Comparison of ENCODE assay signal across 12 cellular contexts in the genomic region with DNA sequence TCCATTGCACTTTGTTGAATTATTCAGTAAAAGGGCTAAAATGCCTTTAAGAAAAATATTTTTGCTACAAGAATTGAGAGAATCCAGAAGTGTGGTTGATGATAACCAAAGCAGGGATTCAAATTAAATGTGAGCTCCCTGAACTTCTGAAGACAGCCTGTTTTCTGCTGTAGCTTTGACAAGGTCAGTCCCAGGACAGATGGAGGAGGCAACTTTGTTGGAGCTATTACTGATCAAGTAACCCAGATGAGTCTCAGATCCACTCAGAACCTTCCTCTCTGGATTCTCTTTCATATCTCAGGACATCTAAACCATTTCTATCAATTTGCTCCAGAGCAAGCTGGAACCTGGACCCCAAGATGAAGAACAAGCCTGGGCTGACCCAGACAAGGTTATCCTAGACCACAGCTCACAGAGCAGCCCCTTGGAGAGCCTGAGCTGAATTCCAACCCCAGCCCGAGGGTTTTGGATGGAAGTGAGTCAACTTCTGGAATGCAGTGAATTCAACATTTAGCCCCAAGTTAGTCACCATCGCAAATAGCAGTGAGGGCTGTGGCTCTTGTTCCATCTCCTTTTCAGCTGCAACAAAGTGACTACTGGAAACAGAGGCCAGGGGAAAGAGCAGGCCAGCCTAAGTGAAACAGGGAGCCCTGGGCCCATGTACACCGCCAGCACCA.
DNase-seq lines count a peak whose midpoint lies in the region; ATAC-seq, FAIRE-seq and TF ChIP-seq lines count a peak whose summit lies in the region.
"Had no signal": no experiment of that assay in that cellular context is flagged by ENCODE, and none has a peak within 500 bp of the region (broad histone marks: within the 10 kb centered on the region; RNA-seq: fewer than 3 reads in every experiment).

No MANE protein-coding gene starts in this region.

- H3K4me3 ChIP-seq in BJ (ENCODE audit: low read depth, low read length), result no peak overlapping the region
- H3K4me3 ChIP-seq in PC-3 (ENCODE audit: low read length), result no peak overlapping the region
- H3K4me3 ChIP-seq: dorsolateral prefrontal cortex had no signal

- peak; percentile 77 for ATAC-seq in PC-3
- ATAC-seq in stimulated activated memory B cell treated with anti-CD40 and anti-IgM and Interleukin-4, amounts not matched to agents 10 μg/mL and 1 μg/mL and 100 μg/mL, for 72 hours, result no peak
- ATAC-seq: activated CD4-positive, alpha-beta T cell treated with anti-CD3 and anti-CD28 coated beads for 36 hours had no signal

- peak overlapping the region; percentile 14 for H3K27ac Mint-ChIP-seq in mesothelial cell of epicardium
- no peak overlapping the region for H3K27ac Mint-ChIP-seq in stimulated activated memory B cell treated with anti-CD40 and anti-IgM and Interleukin-4, amounts not matched to agents 10 μg/mL and 1 μg/mL and 100 μg/mL, for 72 hours
- H3K27ac Mint-ChIP-seq: activated CD4-positive, alpha-beta T cell treated with anti-CD3 and anti-CD28 coated beads for 36 hours had no signal

- peak; percentile 92 for FAIRE-seq in endometrium (lab: Jason Lieb, UNC)

- TSS peak; percentile 43 for BruUV-seq in PC-3 (replicated peaks; lab: Mats Ljungman, UMichigan)

- H3K79me2 ChIP-seq in PC-3 (ENCODE audit: low read length), result no peaks in the 10 kb centered on the region

- H3K27me3 Mint-ChIP-seq in mesothelial cell of epicardium (ENCODE audit: low read depth), result no peaks in the 10 kb centered on the region
- no peaks in the 10 kb centered on the region for H3K27me3 Mint-ChIP-seq in stimulated activated memory B cell treated with anti-CD40 and anti-IgM and Interleukin-4, amounts not matched to agents 10 μg/mL and 1 μg/mL and 100 μg/mL, for 72 hours

- CTCF ChIA-PET in BJ (lab: Yijun Ruan, JAX) (interaction anchor here (0.6 to 1.5 kb wide), 4 partner anchors 74 to 729 kb away, joined by 3 read pairs; no protein-coding TSS in a partner anchor), PC-3 (lab: Charles Lee) (interaction anchor here (0.8 kb wide), 1 partner anchor 104 kb away, joined by 7 read pairs; no protein-coding TSS in a partner anchor)

- peaks cover 3% of the 10 kb centered on the region for H3F3A ChIP-seq in PC-3 (ENCODE audit: low read length, unreplicated experiment)

- H3K27me3 ChIP-seq in BJ (ENCODE audit: control insufficient read depth, insufficient read depth, low read length), result no peaks in the 10 kb centered on the region
- H3K27me3 ChIP-seq in PC-3 (ENCODE audit: low read length), result no peaks in the 10 kb centered on the region

- H3K9me3 Mint-ChIP-seq in mesothelial cell of epicardium, result no peaks in the 10 kb centered on the region
- no peaks in the 10 kb centered on the region for H3K9me3 Mint-ChIP-seq in stimulated activated memory B cell treated with anti-CD40 and anti-IgM and Interleukin-4, amounts not matched to agents 10 μg/mL and 1 μg/mL and 100 μg/mL, for 72 hours

- H3K27ac ChIP-seq in PC-3 (ENCODE audit: low read length), result peak overlapping the region; percentile 98
- H3K27ac ChIP-seq in substantia nigra (ENCODE audit: low read depth, low read length, poor library complexity, severe bottlenecking), result no peak overlapping the region
- H3K27ac ChIP-seq: dorsolateral prefrontal cortex had no signal

- no peaks in the 10 kb centered on the region for H3K36me3 Mint-ChIP-seq in mesothelial cell of epicardium
- no peaks in the 10 kb centered on the region for H3K36me3 Mint-ChIP-seq in stimulated activated memory B cell treated with anti-CD40 and anti-IgM and Interleukin-4, amounts not matched to agents 10 μg/mL and 1 μg/mL and 100 μg/mL, for 72 hours

- intact Hi-C loops in PC-3 (cut with micrococcal nuclease), result loop anchor here (2.0 to 10.0 kb wide), 5 partner anchors 45 to 258 kb away; a partner anchor contains a TSS

- peak overlapping the region; percentile 63 for H3K4me2 ChIP-seq in PC-3 (ENCODE audit: low read length)

- peak; percentile 79 for DNase-seq in BJ (ENCODE audit: low read depth)
- peak; percentile 92 for DNase-seq in PC-3
- no peak for DNase-seq in mesothelial cell of epicardium (ENCODE audit: low spot score in 2 of 2, unreplicated experiment in 2 of 2)
- DNase-seq in NCI-H2081 (lab: John Stamatoyannopoulos, UW), result no peak
- DNase-seq in substantia nigra (lab: John Stamatoyannopoulos, UW), result no peak
- no peak for DNase-seq in NCI-H69 (lab: John Stamatoyannopoulos, UW)
- DNase-seq: activated CD4-positive, alpha-beta T cell treated with anti-CD3 and anti-CD28 coated beads for 36 hours; DMS79 treated with DMSO at 0.1 percent for 48 hours; dorsolateral prefrontal cortex; NCI-H526 had no signal

- POLR2A ChIA-PET in BJ (lab: Charles Lee), result interaction anchor here (0.5 to 0.9 kb wide), 3 partner anchors 61 to 328 kb away, joined by 3 to 4 read pairs (median 3); no protein-coding TSS in a partner anchor
- POLR2A ChIA-PET in PC-3 (lab: Charles Lee; ENCODE audit: unreplicated experiment), result no interaction called here

- no peaks in the 10 kb centered on the region for H3K9me3 ChIP-seq in PC-3 (ENCODE audit: low read length)

- H3K36me3 ChIP-seq in BJ (ENCODE audit: control insufficient read depth, insufficient read depth, low read length) (no peaks in the 10 kb centered on the region), PC-3 (ENCODE audit: low read depth, low read length) (no peaks in the 10 kb centered on the region)

- peak overlapping the region; percentile 79 for H3K9ac ChIP-seq in PC-3 (ENCODE audit: low read length)

- H2AFZ ChIP-seq in PC-3 (ENCODE audit: low read length), result no peak overlapping the region

- peaks cover 10% of the 10 kb centered on the region for H3K4me1 Mint-ChIP-seq in mesothelial cell of epicardium
- H3K4me1 Mint-ChIP-seq in stimulated activated memory B cell treated with anti-CD40 and anti-IgM and Interleukin-4, amounts not matched to agents 10 μg/mL and 1 μg/mL and 100 μg/mL, for 72 hours, result no peaks in the 10 kb centered on the region

- peaks cover 45% of the 10 kb centered on the region for H3K4me1 ChIP-seq in PC-3 (ENCODE audit: insufficient read depth, low read length)

- H4K20me1 ChIP-seq in PC-3 (ENCODE audit: low read length), result no peaks in the 10 kb centered on the region

- no peak for TF ChIP-seq CTCF in BJ (IDR thresholded peaks at IDR 0.05; ENCODE audit: insufficient read depth, low read depth, low read length)
- TF ChIP-seq CTCF in PC-3 (conservative IDR thresholded peaks at IDR 0.05; ENCODE audit: low read depth, low read length), result no peak
- TF ChIP-seq CTCF in mesothelial cell of epicardium (IDR thresholded peaks at IDR 0.05; ENCODE audit: unreplicated experiment), result no peak

- H3K9me2 ChIP-seq in PC-3 (replicated peaks; ENCODE audit: low read length), result no peaks in the 10 kb centered on the region

- H3K4me3 Mint-ChIP-seq in mesothelial cell of epicardium, result no peak overlapping the region
- no peak overlapping the region for H3K4me3 Mint-ChIP-seq in stimulated activated memory B cell treated with anti-CD40 and anti-IgM and Interleukin-4, amounts not matched to agents 10 μg/mL and 1 μg/mL and 100 μg/mL, for 72 hours
- H3K4me3 Mint-ChIP-seq: activated CD4-positive, alpha-beta T cell treated with anti-CD3 and anti-CD28 coated beads for 36 hours had no signal

Comparison
In these comparisons a context has a peak if more than half of its experiments do, and no peak if none do; other contexts are left out.
1. DNase-seq: peak in BJ (single experiment) and PC-3 (single experiment); none in mesothelial cell of epicardium (0 of 2), NCI-H2081 (0 of 2), substantia nigra (0 of 49) and NCI-H69 (single experiment).